ENCODE assay signal across 28 cellular contexts in the genomic region with DNA sequence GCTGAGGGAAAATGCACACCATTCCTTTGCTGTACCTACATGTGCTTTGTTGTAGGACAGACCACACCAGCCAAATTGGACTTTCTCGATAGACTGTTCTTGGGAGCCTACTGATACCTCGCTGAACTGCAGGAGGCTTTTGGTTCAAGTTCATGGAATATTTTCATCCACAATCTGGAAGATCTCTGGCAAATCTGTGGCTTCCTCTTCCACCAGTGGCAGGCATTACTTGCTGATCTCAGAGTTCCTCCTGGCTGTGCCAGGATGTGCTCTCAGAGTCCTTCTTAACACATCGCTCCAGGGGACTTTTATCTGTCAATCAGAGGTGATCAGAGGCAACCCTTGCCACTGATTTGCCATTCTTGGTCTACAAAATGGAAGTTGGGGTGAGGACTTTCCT.
"Had no signal": no experiment of that assay in that cellular context is flagged by ENCODE, and none has a peak within 500 bp of the region (broad histone marks: within the 10 kb centered on the region; RNA-seq: fewer than 3 reads in every experiment).

No MANE protein-coding gene starts in this region.

- H3K27ac ChIP-seq: ascending aorta, cardiac muscle cell, pancreas, prostate gland, sigmoid colon, uterus had no signal

- H3K9me3 ChIP-seq: ascending aorta, pancreas, prostate gland, sigmoid colon, uterus had no signal

- H3K27me3 Mint-ChIP-seq: activated naive CD8-positive, alpha-beta T cell treated with anti-CD3 and anti-CD28 coated beads, Interleukin-2, amount 10 ng/mL, durations not matched to agents 7 days and 5 days had no signal

- H3K4me1 ChIP-seq: ascending aorta, pancreas, prostate gland, sigmoid colon, uterus had no signal

- DNase-seq: activated CD4-positive, alpha-beta T cell treated with anti-CD3 and anti-CD28 coated beads for 36 hours; activated CD4-positive, CD25-positive, alpha-beta regulatory T cell; activated gamma-delta T cell; activated naive CD4-positive, alpha-beta T cell treated with anti-CD3 and anti-CD28 coated beads, Interleukin-2, amount 10 ng/mL, durations not matched to agents 7 days and 5 days; activated naive CD8-positive, alpha-beta T cell treated with anti-CD3 and anti-CD28 coated beads, Interleukin-2, amount 10 ng/mL, durations not matched to agents 7 days and 5 days; activated T-cell treated with anti-CD3 and anti-CD28 coated beads, Interleukin-2, amount 50 U/mL, for 1 hour; endodermal cell; foreskin fibroblast; hypothalamus; immature natural killer cell; naive thymus-derived CD8-positive, alpha-beta T cell; nucleus accumbens; sigmoid colon; small intestine; stimulated activated CD4-positive, alpha-beta T cell treated with anti-CD3 and anti-CD28 coated beads, Interleukin-4, amount 100 ng/mL, for 24 hours; stimulated activated naive CD8-positive, alpha-beta T cell treated with anti-CD3 and anti-CD28 coated beads, Interleukin-15, amount 100 ng/mL, for 72 hours; substantia nigra; uterus had no signal

- H3K4me1 Mint-ChIP-seq: activated CD4-positive, alpha-beta T cell treated with anti-CD3 and anti-CD28 coated beads for 36 hours; activated naive CD8-positive, alpha-beta T cell treated with anti-CD3 and anti-CD28 coated beads, Interleukin-2, amount 10 ng/mL, durations not matched to agents 7 days and 5 days; brain; endodermal cell; neural crest cell; stimulated activated naive CD8-positive, alpha-beta T cell treated with anti-CD3 and anti-CD28 coated beads, Interleukin-15, amount 100 ng/mL, for 72 hours had no signal

- H3K9me3 Mint-ChIP-seq: activated naive CD8-positive, alpha-beta T cell treated with anti-CD3 and anti-CD28 coated beads, Interleukin-2, amount 10 ng/mL, durations not matched to agents 7 days and 5 days; activated T-helper 1 cell treated with anti-CD3 and anti-CD28 coated beads, Interleukin-12 subunit alpha, Interleukin-12 subunit beta, Interleukin-2, Interleukin-4 antibody, amounts not matched to agents 30 ng/mL and 10 ng/mL and 1 ng/mL, durations not matched to agents 14 hours and 24 hours and 36 hours; endodermal cell; neural crest cell; stimulated activated effector memory CD8-positive, alpha-beta T cell treated with anti-CD3 and anti-CD28 coated beads, Interleukin-12 subunit alpha, Interleukin-12 subunit beta, amount 100 ng/mL, for 72 hours; stimulated activated naive CD8-positive, alpha-beta T cell treated with anti-CD3 and anti-CD28 coated beads, Interleukin-15, amount 100 ng/mL, for 72 hours had no signal

- FAIRE-seq: pancreas, small intestine had no signal

- H3K27ac Mint-ChIP-seq: activated CD4-positive, alpha-beta T cell treated with anti-CD3 and anti-CD28 coated beads for 36 hours; activated naive CD4-positive, alpha-beta T cell treated with anti-CD3 and anti-CD28 coated beads, Interleukin-2, amount 10 ng/mL, durations not matched to agents 7 days and 5 days; activated naive CD8-positive, alpha-beta T cell treated with anti-CD3 and anti-CD28 coated beads, Interleukin-2, amount 10 ng/mL, durations not matched to agents 7 days and 5 days; activated T-helper 1 cell treated with anti-CD3 and anti-CD28 coated beads, Interleukin-12 subunit alpha, Interleukin-12 subunit beta, Interleukin-2, Interleukin-4 antibody, amounts not matched to agents 30 ng/mL and 10 ng/mL and 1 ng/mL, durations not matched to agents 14 hours and 24 hours and 36 hours; brain; endodermal cell; stimulated activated effector memory CD8-positive, alpha-beta T cell treated with anti-CD3 and anti-CD28 coated beads, Interleukin-12 subunit alpha, Interleukin-12 subunit beta, amount 100 ng/mL, for 72 hours; stimulated activated naive CD8-positive, alpha-beta T cell treated with anti-CD3 and anti-CD28 coated beads, Interleukin-15, amount 100 ng/mL, for 72 hours; type B pancreatic cell had no signal

- H3K4me3 ChIP-seq: ascending aorta, cardiac muscle cell, pancreas, prostate gland, sigmoid colon, uterus had no signal

- H3K36me3 ChIP-seq: ascending aorta, cardiac muscle cell, pancreas, prostate gland, sigmoid colon, uterus had no signal

- H3K27me3 ChIP-seq: ascending aorta, cardiac muscle cell, pancreas, sigmoid colon, uterus had no signal

- H3K4me3 Mint-ChIP-seq: activated CD4-positive, alpha-beta T cell treated with anti-CD3 and anti-CD28 coated beads for 36 hours; activated naive CD4-positive, alpha-beta T cell treated with anti-CD3 and anti-CD28 coated beads, Interleukin-2, amount 10 ng/mL, durations not matched to agents 7 days and 5 days; activated naive CD8-positive, alpha-beta T cell treated with anti-CD3 and anti-CD28 coated beads, Interleukin-2, amount 10 ng/mL, durations not matched to agents 7 days and 5 days; activated T-helper 1 cell treated with anti-CD3 and anti-CD28 coated beads, Interleukin-12 subunit alpha, Interleukin-12 subunit beta, Interleukin-2, Interleukin-4 antibody, amounts not matched to agents 30 ng/mL and 10 ng/mL and 1 ng/mL, durations not matched to agents 14 hours and 24 hours and 36 hours; brain; endodermal cell; immature natural killer cell; naive thymus-derived CD8-positive, alpha-beta T cell; neural crest cell; stimulated activated effector memory CD8-positive, alpha-beta T cell treated with anti-CD3 and anti-CD28 coated beads, Interleukin-12 subunit alpha, Interleukin-12 subunit beta, amount 100 ng/mL, for 72 hours; stimulated activated naive CD8-positive, alpha-beta T cell treated with anti-CD3 and anti-CD28 coated beads, Interleukin-15, amount 100 ng/mL, for 72 hours; type B pancreatic cell had no signal

- H3K36me3 Mint-ChIP-seq: activated naive CD4-positive, alpha-beta T cell treated with anti-CD3 and anti-CD28 coated beads, Interleukin-2, amount 10 ng/mL, durations not matched to agents 7 days and 5 days; activated naive CD8-positive, alpha-beta T cell treated with anti-CD3 and anti-CD28 coated beads, Interleukin-2, amount 10 ng/mL, durations not matched to agents 7 days and 5 days; brain; naive thymus-derived CD8-positive, alpha-beta T cell; stimulated activated effector memory CD8-positive, alpha-beta T cell treated with anti-CD3 and anti-CD28 coated beads, Interleukin-12 subunit alpha, Interleukin-12 subunit beta, amount 100 ng/mL, for 72 hours; type B pancreatic cell had no signal

- ATAC-seq: activated CD4-positive, alpha-beta T cell treated with anti-CD3 and anti-CD28 coated beads for 36 hours; esophagus mucosa; naive thymus-derived CD8-positive, alpha-beta T cell; pancreas; stimulated activated naive CD8-positive, alpha-beta T cell treated with anti-CD3 and anti-CD28 coated beads, Interleukin-15, amount 100 ng/mL, for 72 hours had no signal
